In genomic region chr17:53749178-53749577, GRCh38 we compare ENCODE assay signal across 13 cellular contexts.
DNase-seq lines count a peak whose midpoint lies in the region; ATAC-seq and TF ChIP-seq lines count a peak whose summit lies in the region.
"Had no signal": no experiment of that assay in that cellular context is flagged by ENCODE, and none has a peak within 500 bp of the region (broad histone marks: within the 10 kb centered on the region; RNA-seq: fewer than 3 reads in every experiment).

No MANE protein-coding gene starts in this region.

- no peaks in the 10 kb centered on the region for H4K20me1 ChIP-seq in SK-N-SH (ENCODE audit: insufficient read depth)
- H4K20me1 ChIP-seq in hepatocyte (ENCODE audit: insufficient read depth, poor library complexity, severe bottlenecking): no peaks in the 10 kb centered on the region

- peak overlapping the region; percentile 15 for H3K4me3 Mint-ChIP-seq in type B pancreatic cell
- no peak overlapping the region for H3K4me3 Mint-ChIP-seq in naive thymus-derived CD4-positive, alpha-beta T cell
- H3K4me3 Mint-ChIP-seq: activated naive CD4-positive, alpha-beta T cell treated with anti-CD3 and anti-CD28 coated beads for 36 hours had no signal

- no peaks in the 10 kb centered on the region for H3K36me3 ChIP-seq in SK-N-SH (replicated peaks in 1 of 2; ENCODE audit: control insufficient read depth in 1 of 2, insufficient read depth in 2 of 2, low read length in 1 of 2)
- no peaks in the 10 kb centered on the region for H3K36me3 ChIP-seq in RWPE2 (ENCODE audit: low read depth)
- H3K36me3 ChIP-seq in hepatocyte (replicated peaks; ENCODE audit: insufficient read depth, low read depth): no peaks in the 10 kb centered on the region
- H3K36me3 ChIP-seq in naive thymus-derived CD4-positive, alpha-beta T cell (ENCODE audit: control insufficient read depth in 2 of 3, insufficient read depth in 3 of 3, low read length in 3 of 3): no peaks in the 10 kb centered on the region
- H3K36me3 ChIP-seq: spleen had no signal

- intact Hi-C loops in naive thymus-derived CD4-positive, alpha-beta T cell (cut with micrococcal nuclease): no loop called here

- ATAC-seq in SK-N-SH treated with all-trans-retinoic acid at 6 μM for 48 hours (no peak), RWPE2 (ENCODE audit: low read depth) (peak; percentile 72), left lobe of liver (no peak)
- no peak for ATAC-seq in naive thymus-derived CD4-positive, alpha-beta T cell

- POLR2A ChIA-PET in SK-N-SH (lab: Yijun Ruan, JAX): no interaction called here
- POLR2A ChIA-PET in naive thymus-derived CD4-positive, alpha-beta T cell (lab: Charles Lee): no interaction called here

- H3K4me1 ChIP-seq in SK-N-SH (ENCODE audit: control insufficient read depth in 1 of 2, insufficient read depth in 2 of 2, low read depth in 1 of 2, low read length in 1 of 2) (no peaks in the 10 kb centered on the region), RWPE2 (ENCODE audit: insufficient read depth, poor library complexity, severe bottlenecking) (no peaks in the 10 kb centered on the region), hepatocyte (ENCODE audit: insufficient read depth) (peaks cover 4% of the 10 kb centered on the region)
- H3K4me1 ChIP-seq in naive thymus-derived CD4-positive, alpha-beta T cell (ENCODE audit: control insufficient read depth in 2 of 2, insufficient read depth in 2 of 2, low read length in 2 of 2): no peaks in the 10 kb centered on the region
- H3K4me1 ChIP-seq: spleen had no signal

- H3K27me3 ChIP-seq in SK-N-SH (ENCODE audit: insufficient read depth) (no peaks in the 10 kb centered on the region), RWPE2 (ENCODE audit: insufficient read depth, poor library complexity, severe bottlenecking) (peaks cover 13% of the 10 kb centered on the region), hepatocyte (no peaks in the 10 kb centered on the region)
- no peaks in the 10 kb centered on the region for H3K27me3 ChIP-seq in naive thymus-derived CD4-positive, alpha-beta T cell (ENCODE audit: control insufficient read depth in 2 of 2, insufficient read depth in 2 of 2, low read length in 2 of 2)
- H3K27me3 ChIP-seq: spleen had no signal

- no peak for TF ChIP-seq CTCF in SK-N-SH (IDR thresholded peaks at IDR 0.05)
- no peak for TF ChIP-seq CTCF in RWPE2 (IDR thresholded peaks at IDR 0.05; ENCODE audit: poor library complexity, severe bottlenecking)
- no peak for TF ChIP-seq CTCF in hepatocyte (IDR thresholded peaks at IDR 0.05; ENCODE audit: poor library complexity)
- TF ChIP-seq CTCF in type B pancreatic cell (conservative IDR thresholded peaks at IDR 0.05): no peak

- WGBS in SK-N-SH (ENCODE audit: low lambda C conversion rate): 29% methylated on average over 1 of the region's 1 CpG
- WGBS in hepatocyte (ENCODE audit: low lambda C conversion rate, missing lambda C conversion rate): 81% methylated on average over 1 of the region's 1 CpG

- no peaks in the 10 kb centered on the region for H3K9me3 ChIP-seq in SK-N-SH
- no peaks in the 10 kb centered on the region for H3K9me3 ChIP-seq in RWPE2 (ENCODE audit: severe bottlenecking)
- no peaks in the 10 kb centered on the region for H3K9me3 ChIP-seq in hepatocyte (ENCODE audit: low read depth)
- H3K9me3 ChIP-seq in naive thymus-derived CD4-positive, alpha-beta T cell (ENCODE audit: control insufficient read depth in 2 of 3, low read length in 3 of 3): no peaks in the 10 kb centered on the region

- H2AFZ ChIP-seq in SK-N-SH (ENCODE audit: low read depth) (peak overlapping the region; percentile 6; the same call in 1 of the 2 replicates), hepatocyte (no peak overlapping the region)

- DNase-seq in SK-N-SH (no peak), RWPE2 (ENCODE audit: low spot score) (no peak), hepatocyte (ENCODE audit: low spot score) (peak; percentile 51), type B pancreatic cell (ENCODE audit: extremely low spot score, unreplicated experiment) (no peak), left lobe of liver (ENCODE audit: low spot score) (no peak)
- no peak for DNase-seq in activated CD4-positive, alpha-beta T cell treated with anti-CD3 and anti-CD28 coated beads for 4 hours
- no peak for DNase-seq in naive thymus-derived CD4-positive, alpha-beta T cell
- DNase-seq: activated CD4-positive, alpha-beta T cell treated with anti-CD3 and anti-CD28 coated beads, Interleukin-2, amount 50 U/mL, for 4 hours; activated naive CD4-positive, alpha-beta T cell treated with anti-CD3 and anti-CD28 coated beads for 36 hours; hippocampal formation; NCI-H524; spleen had no signal

- H3K9ac ChIP-seq in SK-N-SH: no peak overlapping the region

- no peak overlapping the region for H3K27ac ChIP-seq in SK-N-SH (ENCODE audit: low read depth in 2 of 2, low read length in 1 of 2)
- H3K27ac ChIP-seq in RWPE2 (ENCODE audit: poor library complexity, severe bottlenecking): no peak overlapping the region
- H3K27ac ChIP-seq in hepatocyte: no peak overlapping the region
- no peak overlapping the region for H3K27ac ChIP-seq in naive thymus-derived CD4-positive, alpha-beta T cell (ENCODE audit: low read depth, low read length)
- H3K27ac ChIP-seq: spleen had no signal

- no peak for TF ChIP-seq EP300 in SK-N-SH (IDR thresholded peaks at IDR 0.05; ENCODE audit: borderline replicate concordance in 1 of 2, low read depth in 1 of 2, low read length in 1 of 2)

- H3K27me3 Mint-ChIP-seq in type B pancreatic cell: no peaks in the 10 kb centered on the region
- H3K27me3 Mint-ChIP-seq in naive thymus-derived CD4-positive, alpha-beta T cell: no peaks in the 10 kb centered on the region

- no peak overlapping the region for H3K4me3 ChIP-seq in SK-N-SH (ENCODE audit: low read depth in 2 of 2, low read length in 1 of 2)
- H3K4me3 ChIP-seq in RWPE2 (ENCODE audit: severe bottlenecking): no peak overlapping the region
- H3K4me3 ChIP-seq in hepatocyte: no peak overlapping the region
- no peak overlapping the region for H3K4me3 ChIP-seq in naive thymus-derived CD4-positive, alpha-beta T cell (ENCODE audit: low read length)
- H3K4me3 ChIP-seq: spleen had no signal

- peak overlapping the region; percentile 71 for H3K27ac Mint-ChIP-seq in type B pancreatic cell
- no peak overlapping the region for H3K27ac Mint-ChIP-seq in naive thymus-derived CD4-positive, alpha-beta T cell
- H3K27ac Mint-ChIP-seq: activated naive CD4-positive, alpha-beta T cell treated with anti-CD3 and anti-CD28 coated beads for 36 hours had no signal

- no peaks in the 10 kb centered on the region for H3F3A ChIP-seq in SK-N-SH (replicated peaks; ENCODE audit: insufficient read depth)

- peaks cover 4% of the 10 kb centered on the region for H3K4me1 Mint-ChIP-seq in type B pancreatic cell (ENCODE audit: unreplicated experiment)
- H3K4me1 Mint-ChIP-seq in naive thymus-derived CD4-positive, alpha-beta T cell: no peaks in the 10 kb centered on the region

- no peaks in the 10 kb centered on the region for H3K36me3 Mint-ChIP-seq in type B pancreatic cell
- no peaks in the 10 kb centered on the region for H3K36me3 Mint-ChIP-seq in naive thymus-derived CD4-positive, alpha-beta T cell

- H3K4me2 ChIP-seq in SK-N-SH: no peak overlapping the region
- H3K4me2 ChIP-seq in hepatocyte: no peak overlapping the region

- TF ChIP-seq RAD21 in SK-N-SH (IDR thresholded peaks at IDR 0.05; ENCODE audit: low read length): no peak

- H3K9me2 ChIP-seq in SK-N-SH (no peaks in the 10 kb centered on the region), hepatocyte (replicated peaks; ENCODE audit: insufficient read depth) (no peaks in the 10 kb centered on the region)

- CTCF ChIA-PET in SK-N-SH (lab: Yijun Ruan, JAX): no interaction called here
- CTCF ChIA-PET in naive thymus-derived CD4-positive, alpha-beta T cell (lab: Charles Lee): no interaction called here

- H3K79me2 ChIP-seq in SK-N-SH (ENCODE audit: insufficient read depth) (no peaks in the 10 kb centered on the region), hepatocyte (no peaks in the 10 kb centered on the region)

- peaks cover 6% of the 10 kb centered on the region for H3K9me3 Mint-ChIP-seq in type B pancreatic cell
- peaks cover 0 to 13% (median 4%) of the 10 kb centered on the region in 11 donors for H3K9me3 Mint-ChIP-seq in naive thymus-derived CD4-positive, alpha-beta T cell

TF ChIP-seq in SK-N-SH, 30 proteins besides CTCF, POLR2A, EP300 and RAD21 (continues in another document):
- TF ChIP-seq FOSL2 (IDR thresholded peaks at IDR 0.05; ENCODE audit: borderline replicate concordance, low read depth): no peak
- no peak for TF ChIP-seq YY1 (IDR thresholded peaks at IDR 0.05; ENCODE audit: low read depth)
- TF ChIP-seq POLR2AphosphoS5 (IDR thresholded peaks at IDR 0.05; ENCODE audit: low read depth, low read length): no peak
- TF ChIP-seq NFIC (IDR thresholded peaks at IDR 0.05; ENCODE audit: borderline replicate concordance): no peak
- TF ChIP-seq TEAD4 (IDR thresholded peaks at IDR 0.05; ENCODE audit: borderline replicate concordance, insufficient read depth): no peak
- no peak for TF ChIP-seq MEF2A (IDR thresholded peaks at IDR 0.05; ENCODE audit: borderline replicate concordance, low read depth)
- TF ChIP-seq SIN3A (IDR thresholded peaks at IDR 0.05; ENCODE audit: borderline replicate concordance, low read depth, low read length): no peak

TF ChIP-seq in SK-N-SH treated with all-trans-retinoic acid at 6 μM for 48 hours, 23 proteins besides CTCF, POLR2A, EP300 and RAD21 (continues in another document):
- TF ChIP-seq ZFP30 (CRISPR knock-in tag; IDR thresholded peaks at IDR 0.05): no peak
- TF ChIP-seq, protein P1, sequence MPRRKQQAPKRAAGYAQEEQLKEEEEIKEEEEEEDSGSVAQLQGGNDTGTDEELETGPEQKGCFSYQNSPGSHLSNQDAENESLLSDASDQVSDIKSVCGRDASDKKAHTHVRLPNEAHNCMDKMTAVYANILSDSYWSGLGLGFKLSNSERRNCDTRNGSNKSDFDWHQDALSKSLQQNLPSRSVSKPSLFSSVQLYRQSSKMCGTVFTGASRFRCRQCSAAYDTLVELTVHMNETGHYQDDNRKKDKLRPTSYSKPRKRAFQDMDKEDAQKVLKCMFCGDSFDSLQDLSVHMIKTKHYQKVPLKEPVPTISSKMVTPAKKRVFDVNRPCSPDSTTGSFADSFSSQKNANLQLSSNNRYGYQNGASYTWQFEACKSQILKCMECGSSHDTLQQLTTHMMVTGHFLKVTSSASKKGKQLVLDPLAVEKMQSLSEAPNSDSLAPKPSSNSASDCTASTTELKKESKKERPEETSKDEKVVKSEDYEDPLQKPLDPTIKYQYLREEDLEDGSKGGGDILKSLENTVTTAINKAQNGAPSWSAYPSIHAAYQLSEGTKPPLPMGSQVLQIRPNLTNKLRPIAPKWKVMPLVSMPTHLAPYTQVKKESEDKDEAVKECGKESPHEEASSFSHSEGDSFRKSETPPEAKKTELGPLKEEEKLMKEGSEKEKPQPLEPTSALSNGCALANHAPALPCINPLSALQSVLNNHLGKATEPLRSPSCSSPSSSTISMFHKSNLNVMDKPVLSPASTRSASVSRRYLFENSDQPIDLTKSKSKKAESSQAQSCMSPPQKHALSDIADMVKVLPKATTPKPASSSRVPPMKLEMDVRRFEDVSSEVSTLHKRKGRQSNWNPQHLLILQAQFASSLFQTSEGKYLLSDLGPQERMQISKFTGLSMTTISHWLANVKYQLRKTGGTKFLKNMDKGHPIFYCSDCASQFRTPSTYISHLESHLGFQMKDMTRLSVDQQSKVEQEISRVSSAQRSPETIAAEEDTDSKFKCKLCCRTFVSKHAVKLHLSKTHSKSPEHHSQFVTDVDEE (CRISPR knock-in tag; IDR thresholded peaks at IDR 0.05): no peak
- no peak for TF ChIP-seq PPARA (CRISPR knock-in tag; IDR thresholded peaks at IDR 0.05; ENCODE audit: borderline replicate concordance)
- TF ChIP-seq ESRRG (CRISPR knock-in tag; IDR thresholded peaks at IDR 0.05): no peak
